Comparison of ENCODE assay signal across 1 cellular context in genomic region chr22:37803195-37803635, GRCh38.
TF ChIP-seq lines count a peak whose summit lies in the region.

No MANE protein-coding gene starts in this region.

TF ChIP-seq in K562, 482 proteins besides CTCF, POLR2A, EP300 and RAD21 (continued from another document and continues in another):
- TF ChIP-seq, protein P1, sequence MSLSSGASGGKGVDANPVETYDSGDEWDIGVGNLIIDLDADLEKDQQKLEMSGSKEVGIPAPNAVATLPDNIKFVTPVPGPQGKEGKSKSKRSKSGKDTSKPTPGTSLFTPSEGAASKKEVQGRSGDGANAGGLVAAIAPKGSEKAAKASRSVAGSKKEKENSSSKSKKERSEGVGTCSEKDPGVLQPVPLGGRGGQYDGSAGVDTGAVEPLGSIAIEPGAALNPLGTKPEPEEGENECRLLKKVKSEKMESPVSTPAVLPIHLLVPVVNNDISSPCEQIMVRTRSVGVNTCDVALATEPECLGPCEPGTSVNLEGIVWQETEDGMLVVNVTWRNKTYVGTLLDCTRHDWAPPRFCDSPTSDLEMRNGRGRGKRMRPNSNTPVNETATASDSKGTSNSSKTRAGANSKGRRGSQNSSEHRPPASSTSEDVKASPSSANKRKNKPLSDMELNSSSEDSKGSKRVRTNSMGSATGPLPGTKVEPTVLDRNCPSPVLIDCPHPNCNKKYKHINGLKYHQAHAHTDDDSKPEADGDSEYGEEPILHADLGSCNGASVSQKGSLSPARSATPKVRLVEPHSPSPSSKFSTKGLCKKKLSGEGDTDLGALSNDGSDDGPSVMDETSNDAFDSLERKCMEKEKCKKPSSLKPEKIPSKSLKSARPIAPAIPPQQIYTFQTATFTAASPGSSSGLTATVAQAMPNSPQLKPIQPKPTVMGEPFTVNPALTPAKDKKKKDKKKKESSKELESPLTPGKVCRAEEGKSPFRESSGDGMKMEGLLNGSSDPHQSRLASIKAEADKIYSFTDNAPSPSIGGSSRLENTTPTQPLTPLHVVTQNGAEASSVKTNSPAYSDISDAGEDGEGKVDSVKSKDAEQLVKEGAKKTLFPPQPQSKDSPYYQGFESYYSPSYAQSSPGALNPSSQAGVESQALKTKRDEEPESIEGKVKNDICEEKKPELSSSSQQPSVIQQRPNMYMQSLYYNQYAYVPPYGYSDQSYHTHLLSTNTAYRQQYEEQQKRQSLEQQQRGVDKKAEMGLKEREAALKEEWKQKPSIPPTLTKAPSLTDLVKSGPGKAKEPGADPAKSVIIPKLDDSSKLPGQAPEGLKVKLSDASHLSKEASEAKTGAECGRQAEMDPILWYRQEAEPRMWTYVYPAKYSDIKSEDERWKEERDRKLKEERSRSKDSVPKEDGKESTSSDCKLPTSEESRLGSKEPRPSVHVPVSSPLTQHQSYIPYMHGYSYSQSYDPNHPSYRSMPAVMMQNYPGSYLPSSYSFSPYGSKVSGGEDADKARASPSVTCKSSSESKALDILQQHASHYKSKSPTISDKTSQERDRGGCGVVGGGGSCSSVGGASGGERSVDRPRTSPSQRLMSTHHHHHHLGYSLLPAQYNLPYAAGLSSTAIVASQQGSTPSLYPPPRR (CRISPR knock-in tag; IDR thresholded peaks at IDR 0.05; ENCODE audit: borderline replicate concordance) = no peak
- TF ChIP-seq WHSC1 (IDR thresholded peaks at IDR 0.05; ENCODE audit: low read length) = no peak
- no peak for TF ChIP-seq CBX3 (IDR thresholded peaks at IDR 0.05; ENCODE audit: borderline replicate concordance in 1 of 2, low read length in 2 of 2)
- TF ChIP-seq MGA (IDR thresholded peaks at IDR 0.05) = no peak
- TF ChIP-seq FUS (optimal IDR thresholded peaks at IDR 0.05; ENCODE audit: low read depth, low read length) = no peak
- no peak for TF ChIP-seq MECOM (CRISPR knock-in tag; IDR thresholded peaks at IDR 0.05)
- TF ChIP-seq BRCA1 (IDR thresholded peaks at IDR 0.05) = no peak
- no peak for TF ChIP-seq BRCA1 (CRISPR knock-in tag; IDR thresholded peaks at IDR 0.05)
- no peak for TF ChIP-seq SIRT6 (IDR thresholded peaks at IDR 0.05; ENCODE audit: low read depth, low read length)
- TF ChIP-seq ZNF263 (CRISPR knock-in tag; IDR thresholded peaks at IDR 0.05; ENCODE audit: borderline replicate concordance) = no peak
- TF ChIP-seq NUFIP1 (IDR thresholded peaks at IDR 0.05; ENCODE audit: partially characterized antibody) = no peak
- no peak for TF ChIP-seq EWSR1 (IDR thresholded peaks at IDR 0.05; ENCODE audit: borderline replicate concordance, low read depth, partially characterized antibody)
- no peak for TF ChIP-seq ZNF232 (CRISPR knock-in tag; IDR thresholded peaks at IDR 0.05)
- no peak for TF ChIP-seq RFX5 (IDR thresholded peaks at IDR 0.05; ENCODE audit: low read depth, low read length)
- TF ChIP-seq ZNF77 (CRISPR knock-in tag; IDR thresholded peaks at IDR 0.05) = no peak
- no peak for TF ChIP-seq SRSF9 (IDR thresholded peaks at IDR 0.05; ENCODE audit: borderline replicate concordance, low read depth, low read length)
- TF ChIP-seq ZNF445 (CRISPR knock-in tag; IDR thresholded peaks at IDR 0.05; ENCODE audit: low read depth) = no peak
- peak; percentile 94 for TF ChIP-seq RNF2 (IDR thresholded peaks at IDR 0.05)
- TF ChIP-seq STAT5A (IDR thresholded peaks at IDR 0.05; ENCODE audit: borderline replicate concordance, low read length) = peak; percentile 79; the same call in 1 of the 2 replicates
- TF ChIP-seq ETV1 (tag; conservative IDR thresholded peaks at IDR 0.05; ENCODE audit: low read depth) = peak; percentile 77
- TF ChIP-seq, protein P2, sequence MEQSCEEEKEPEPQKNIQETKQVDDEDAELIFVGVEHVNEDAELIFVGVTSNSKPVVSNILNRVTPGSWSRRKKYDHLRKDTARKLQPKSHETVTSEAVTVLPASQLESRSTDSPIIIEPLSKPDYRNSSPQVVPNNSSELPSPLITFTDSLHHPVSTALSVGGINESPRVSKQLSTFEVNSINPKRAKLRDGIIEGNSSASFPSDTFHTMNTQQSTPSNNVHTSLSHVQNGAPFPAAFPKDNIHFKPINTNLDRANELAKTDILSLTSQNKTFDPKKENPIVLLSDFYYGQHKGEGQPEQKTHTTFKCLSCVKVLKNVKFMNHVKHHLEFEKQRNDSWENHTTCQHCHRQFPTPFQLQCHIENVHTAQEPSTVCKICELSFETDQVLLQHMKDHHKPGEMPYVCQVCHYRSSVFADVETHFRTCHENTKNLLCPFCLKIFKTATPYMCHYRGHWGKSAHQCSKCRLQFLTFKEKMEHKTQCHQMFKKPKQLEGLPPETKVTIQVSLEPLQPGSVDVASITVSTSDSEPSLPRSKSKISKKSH (CRISPR knock-in tag; IDR thresholded peaks at IDR 0.05) = no peak
- TF ChIP-seq ZNF140 (CRISPR knock-in tag; IDR thresholded peaks at IDR 0.05) = no peak
- peak; percentile 95 for TF ChIP-seq NCOR1 (IDR thresholded peaks at IDR 0.05)
- TF ChIP-seq, protein P3, sequence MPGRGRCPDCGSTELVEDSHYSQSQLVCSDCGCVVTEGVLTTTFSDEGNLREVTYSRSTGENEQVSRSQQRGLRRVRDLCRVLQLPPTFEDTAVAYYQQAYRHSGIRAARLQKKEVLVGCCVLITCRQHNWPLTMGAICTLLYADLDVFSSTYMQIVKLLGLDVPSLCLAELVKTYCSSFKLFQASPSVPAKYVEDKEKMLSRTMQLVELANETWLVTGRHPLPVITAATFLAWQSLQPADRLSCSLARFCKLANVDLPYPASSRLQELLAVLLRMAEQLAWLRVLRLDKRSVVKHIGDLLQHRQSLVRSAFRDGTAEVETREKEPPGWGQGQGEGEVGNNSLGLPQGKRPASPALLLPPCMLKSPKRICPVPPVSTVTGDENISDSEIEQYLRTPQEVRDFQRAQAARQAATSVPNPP (IDR thresholded peaks at IDR 0.05; ENCODE audit: borderline replicate concordance, insufficient read depth, insufficient read length) = no peak
- TF ChIP-seq XRCC3 (IDR thresholded peaks at IDR 0.05) = no peak
- TF ChIP-seq, protein P4, sequence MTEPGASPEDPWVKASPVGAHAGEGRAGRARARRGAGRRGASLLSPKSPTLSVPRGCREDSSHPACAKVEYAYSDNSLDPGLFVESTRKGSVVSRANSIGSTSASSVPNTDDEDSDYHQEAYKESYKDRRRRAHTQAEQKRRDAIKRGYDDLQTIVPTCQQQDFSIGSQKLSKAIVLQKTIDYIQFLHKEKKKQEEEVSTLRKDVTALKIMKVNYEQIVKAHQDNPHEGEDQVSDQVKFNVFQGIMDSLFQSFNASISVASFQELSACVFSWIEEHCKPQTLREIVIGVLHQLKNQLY (CRISPR knock-in tag; conservative IDR thresholded peaks at IDR 0.05) = no peak
- TF ChIP-seq DMBX1 (CRISPR knock-in tag; IDR thresholded peaks at IDR 0.05; ENCODE audit: borderline replicate concordance) = no peak; the same call in 1 of the 2 replicates
- peak; percentile 96 for TF ChIP-seq TCF3 (CRISPR knock-in tag; IDR thresholded peaks at IDR 0.05)
- no peak for TF ChIP-seq TAF1 (IDR thresholded peaks at IDR 0.05; ENCODE audit: control insufficient read depth, extremely low read depth, insufficient read depth, low read length, severe bottlenecking)
- TF ChIP-seq RBM25 (IDR thresholded peaks at IDR 0.05; ENCODE audit: low read depth, low read length, severe bottlenecking) = no peak
- peak; percentile 84 for TF ChIP-seq EP400 (IDR thresholded peaks at IDR 0.05)
- TF ChIP-seq ZNF740 (CRISPR knock-in tag; IDR thresholded peaks at IDR 0.05) = 0 out of 2 replicates have a peak, but pooled peaks have one; percentile 35
- TF ChIP-seq ZNF740 (tag; IDR thresholded peaks at IDR 0.05) = peak in 1 of 2 experiments; percentile 42; a peak in 1 of 4 replicates
- TF ChIP-seq POLR2H (tag; IDR thresholded peaks at IDR 0.05; ENCODE audit: low read depth) = peak; percentile 61; the same call in 1 of the 2 replicates
- no peak for TF ChIP-seq TCF7 (IDR thresholded peaks at IDR 0.05; ENCODE audit: borderline replicate concordance)
- TF ChIP-seq CCAR2 (IDR thresholded peaks at IDR 0.05; ENCODE audit: low read depth, low read length) = no peak
- TF ChIP-seq CHD2 (IDR thresholded peaks at IDR 0.05; ENCODE audit: low read depth, low read length) = peak; percentile 53
- TF ChIP-seq DPF2 (IDR thresholded peaks at IDR 0.05) = peak; percentile 95
- TF ChIP-seq GTF3C2 (IDR thresholded peaks at IDR 0.05; ENCODE audit: borderline replicate concordance, extremely low read depth, insufficient read length) = no peak
